19 cellular contexts compared by ENCODE assay signal in genomic region chr7:87047-87446, GRCh38.
DNase-seq lines count a peak whose midpoint lies in the region; ATAC-seq, FAIRE-seq and TF ChIP-seq lines count a peak whose summit lies in the region.
"Had no signal": no experiment of that assay in that cellular context is flagged by ENCODE, and none has a peak within 500 bp of the region (broad histone marks: within the 10 kb centered on the region; RNA-seq: fewer than 3 reads in every experiment).

No MANE protein-coding gene starts in this region.

- H3K4ac ChIP-seq in mesenchymal stem cell (ENCODE audit: low read depth in 1 of 2, low read length in 2 of 2) = no peak overlapping the region

- H3K27ac ChIP-seq in astrocyte (ENCODE audit: low read depth, low read length) (no peak overlapping the region), mesenchymal stem cell (ENCODE audit: low read length, poor library complexity, severe bottlenecking) (no peak overlapping the region)
- H3K27ac ChIP-seq: Peyer's patch had no signal

- H3K4me3 ChIP-seq in astrocyte (ENCODE audit: insufficient read depth, low read depth, low read length) (no peak overlapping the region), mesenchymal stem cell (ENCODE audit: insufficient read depth in 1 of 2, low read depth in 1 of 2, low read length in 2 of 2) (no peak overlapping the region)
- H3K4me3 ChIP-seq: GM12878, Peyer's patch had no signal

- H3K9me3 Mint-ChIP-seq in astrocyte (ENCODE audit: unreplicated experiment) = no peaks in the 10 kb centered on the region
- no peaks in the 10 kb centered on the region for H3K9me3 Mint-ChIP-seq in activated CD4-positive, alpha-beta memory T cell treated with anti-CD3 and anti-CD28 coated beads for 36 hours
- H3K9me3 Mint-ChIP-seq in activated T-helper 17 cell treated with anti-CD3 and anti-CD28 coated beads, Interleukin-2, amount 50 U/mL, for 72 hours = no peaks in the 10 kb centered on the region
- H3K9me3 Mint-ChIP-seq: WTC11 had no signal

- H3K9me3 ChIP-seq in astrocyte (ENCODE audit: insufficient read depth, low read depth, low read length) (no peaks in the 10 kb centered on the region), mesenchymal stem cell (ENCODE audit: control insufficient read depth, low read length) (no peaks in the 10 kb centered on the region)
- H3K9me3 ChIP-seq: Peyer's patch had no signal

- no peak overlapping the region for H3K27ac Mint-ChIP-seq in astrocyte (ENCODE audit: unreplicated experiment)
- no peak overlapping the region for H3K27ac Mint-ChIP-seq in activated CD4-positive, alpha-beta memory T cell treated with anti-CD3 and anti-CD28 coated beads for 36 hours
- no peak overlapping the region for H3K27ac Mint-ChIP-seq in activated T-helper 17 cell treated with anti-CD3 and anti-CD28 coated beads, Interleukin-2, amount 50 U/mL, for 72 hours
- H3K27ac Mint-ChIP-seq: activated CD8-positive, alpha-beta T cell treated with anti-CD3 and anti-CD28 coated beads, Interleukin-2, amount 10 ng/mL, durations not matched to agents 7 days and 5 days; WTC11 had no signal

- no peaks in the 10 kb centered on the region for H3K36me3 Mint-ChIP-seq in astrocyte (ENCODE audit: low read depth, unreplicated experiment)
- no peaks in the 10 kb centered on the region for H3K36me3 Mint-ChIP-seq in activated CD4-positive, alpha-beta memory T cell treated with anti-CD3 and anti-CD28 coated beads for 36 hours
- H3K36me3 Mint-ChIP-seq in activated T-helper 17 cell treated with anti-CD3 and anti-CD28 coated beads, Interleukin-2, amount 50 U/mL, for 72 hours (ENCODE audit: low read depth) = no peaks in the 10 kb centered on the region
- H3K36me3 Mint-ChIP-seq: WTC11 had no signal

- H2BK12ac ChIP-seq in mesenchymal stem cell (ENCODE audit: low read length in 2 of 2) = peak overlapping the region in 1 of 2 experiments; percentile 32

- no peak for TF ChIP-seq CTCF in astrocyte (IDR thresholded peaks at IDR 0.05; ENCODE audit: insufficient read depth, low read depth, low read length)

- ATAC-seq in activated T-helper 17 cell treated with anti-CD3 and anti-CD28 coated beads, Interleukin-2, amount 50 U/mL, for 72 hours (replicated peaks) = no peak
- ATAC-seq: activated CD8-positive, alpha-beta T cell treated with anti-CD3 and anti-CD28 coated beads, Interleukin-2, amount 10 ng/mL, durations not matched to agents 7 days and 5 days; GM12878; WTC11 had no signal

- no peak overlapping the region for H4K91ac ChIP-seq in mesenchymal stem cell (ENCODE audit: low read length)

- no peak overlapping the region for H2BK5ac ChIP-seq in mesenchymal stem cell (ENCODE audit: low read depth, low read length, poor library complexity, severe bottlenecking)

- 85% methylated on average over 5 of the region's 5 CpGs for WGBS in mesenchymal stem cell

- H3K27me3 ChIP-seq in astrocyte (ENCODE audit: insufficient read depth, low read length) = peaks cover 3% of the 10 kb centered on the region
- peaks cover 0 to 2% of the 10 kb centered on the region in 2 experiments for H3K27me3 ChIP-seq in mesenchymal stem cell (ENCODE audit: control insufficient read depth in 1 of 2, insufficient read depth in 1 of 2, low read length in 2 of 2)
- H3K27me3 ChIP-seq: Peyer's patch had no signal

- peaks cover 61% of the 10 kb centered on the region for H3K27me3 Mint-ChIP-seq in astrocyte (ENCODE audit: low read depth, unreplicated experiment)
- peaks cover 3% of the 10 kb centered on the region for H3K27me3 Mint-ChIP-seq in activated CD4-positive, alpha-beta memory T cell treated with anti-CD3 and anti-CD28 coated beads for 36 hours
- peaks cover 4% of the 10 kb centered on the region for H3K27me3 Mint-ChIP-seq in activated T-helper 17 cell treated with anti-CD3 and anti-CD28 coated beads, Interleukin-2, amount 50 U/mL, for 72 hours

- H2AFZ ChIP-seq in astrocyte (ENCODE audit: low read depth, low read length) (no peak overlapping the region), mesenchymal stem cell (ENCODE audit: low read depth, low read length) (no peak overlapping the region)

- peaks cover 47% of the 10 kb centered on the region for H3K4me1 ChIP-seq in astrocyte (ENCODE audit: insufficient read depth, low read length)
- peaks cover 56% of the 10 kb centered on the region for H3K4me1 ChIP-seq in mesenchymal stem cell (ENCODE audit: control insufficient read depth, insufficient read depth, low read depth, low read length)

- no peak overlapping the region for H3K14ac ChIP-seq in mesenchymal stem cell (ENCODE audit: low read length in 2 of 2)

- peak overlapping the region; percentile 18 for H2AK5ac ChIP-seq in mesenchymal stem cell (ENCODE audit: low read length, severe bottlenecking)

- CTCF ChIA-PET in activated CD4-positive, alpha-beta memory T cell treated with anti-CD3 and anti-CD28 coated beads for 36 hours (lab: Charles Lee) = no interaction called here

- no peaks in the 10 kb centered on the region for H4K20me1 ChIP-seq in astrocyte (ENCODE audit: insufficient read depth, low read length)

- no peak overlapping the region for H3K18ac ChIP-seq in mesenchymal stem cell (ENCODE audit: low read depth in 1 of 2, low read length in 2 of 2)

- no peak overlapping the region for H3K4me3 Mint-ChIP-seq in astrocyte (ENCODE audit: unreplicated experiment)
- no peak overlapping the region for H3K4me3 Mint-ChIP-seq in activated CD4-positive, alpha-beta memory T cell treated with anti-CD3 and anti-CD28 coated beads for 36 hours
- H3K4me3 Mint-ChIP-seq in activated T-helper 17 cell treated with anti-CD3 and anti-CD28 coated beads, Interleukin-2, amount 50 U/mL, for 72 hours = no peak overlapping the region
- H3K4me3 Mint-ChIP-seq: activated CD8-positive, alpha-beta T cell treated with anti-CD3 and anti-CD28 coated beads, Interleukin-2, amount 10 ng/mL, durations not matched to agents 7 days and 5 days; WTC11 had no signal

- peaks cover 20% of the 10 kb centered on the region for H3K4me1 Mint-ChIP-seq in astrocyte (ENCODE audit: low read depth, unreplicated experiment)
- H3K4me1 Mint-ChIP-seq in activated CD4-positive, alpha-beta memory T cell treated with anti-CD3 and anti-CD28 coated beads for 36 hours (ENCODE audit: low read depth) = peaks cover 9% of the 10 kb centered on the region
- H3K4me1 Mint-ChIP-seq in activated T-helper 17 cell treated with anti-CD3 and anti-CD28 coated beads, Interleukin-2, amount 50 U/mL, for 72 hours = peaks cover 14% of the 10 kb centered on the region

- POLR2A ChIA-PET in activated CD4-positive, alpha-beta memory T cell treated with anti-CD3 and anti-CD28 coated beads for 36 hours (lab: Charles Lee) = no interaction called here

- H3K4me2 ChIP-seq in astrocyte (ENCODE audit: low read length) (no peak overlapping the region), mesenchymal stem cell (ENCODE audit: low read length, poor library complexity, severe bottlenecking) (no peak overlapping the region)

- no peaks in the 10 kb centered on the region for H3K79me1 ChIP-seq in mesenchymal stem cell (replicated peaks; ENCODE audit: low read length, poor library complexity, severe bottlenecking)

- FAIRE-seq in astrocyte (lab: Jason Lieb, UNC) = no peak
- FAIRE-seq: GM12878 had no signal

- no peak overlapping the region for H4K8ac ChIP-seq in mesenchymal stem cell (ENCODE audit: low read length)

- no peaks in the 10 kb centered on the region for H3K79me2 ChIP-seq in astrocyte (ENCODE audit: insufficient read depth, low read length)

- no peak overlapping the region for H3K23ac ChIP-seq in mesenchymal stem cell (ENCODE audit: low read length in 2 of 2)

- no peak overlapping the region for H3K9ac ChIP-seq in astrocyte (ENCODE audit: low read length)
- H3K9ac ChIP-seq in mesenchymal stem cell (ENCODE audit: low read length) = no peak overlapping the region

- intact Hi-C loops in activated CD4-positive, alpha-beta memory T cell treated with anti-CD3 and anti-CD28 coated beads for 36 hours (cut with micrococcal nuclease) = no loop called here

- H2BK120ac ChIP-seq in mesenchymal stem cell (ENCODE audit: low read depth, low read length) = no peak overlapping the region

- no peak overlapping the region for H2BK15ac ChIP-seq in mesenchymal stem cell (ENCODE audit: low read depth, poor library complexity, severe bottlenecking)

- no peaks in the 10 kb centered on the region for H3K36me3 ChIP-seq in astrocyte (ENCODE audit: insufficient read depth, low read length)
- peaks cover 0 to under 1% of the 10 kb centered on the region in 2 experiments for H3K36me3 ChIP-seq in mesenchymal stem cell (ENCODE audit: control insufficient read depth in 1 of 2, insufficient read depth in 2 of 2, low read depth in 1 of 2, low read length in 2 of 2)
- H3K36me3 ChIP-seq: Peyer's patch had no signal

- DNase-seq in A172 (ENCODE audit: low spot score) (peak; percentile 50), Ammon's horn (ENCODE audit: low spot score) (peak; percentile 7), astrocyte (ENCODE audit: low read depth) (peak; percentile 30), mesenchymal stem cell (no peak), iPS-NIHi11 (ENCODE audit: low spot score) (no peak)
- no peak for DNase-seq in activated CD4-positive, alpha-beta memory T cell treated with anti-CD3 and anti-CD28 coated beads for 36 hours
- no peak for DNase-seq in stimulated activated CD4-positive, alpha-beta T cell treated with anti-CD3 and anti-CD28 coated beads, Interleukin-2, amount 100 ng/mL, for 48 hours
- DNase-seq: activated CD8-positive, alpha-beta T cell treated with anti-CD3 and anti-CD28 coated beads, Interleukin-2, amount 10 ng/mL, durations not matched to agents 7 days and 5 days; activated naive CD4-positive, alpha-beta T cell treated with anti-CD3 and anti-CD28 coated beads, Interleukin-2, amount 50 U/mL, for 16 hours; activated T-cell treated with anti-CD3 and anti-CD28 coated beads, Interleukin-2, amount 50 U/mL, for 48 hours; DMS79 treated with DMSO at 0.1 percent for 48 hours; NCI-H1105 treated with DMSO at 0.1 percent for 48 hours; NCI-H2107; NCI-H510A; trophoblast cell had no signal

Comparison
In these comparisons a context has a peak if more than half of its experiments do, and no peak if none do; other contexts are left out.
1. DNase-seq: peak in A172 (single experiment), Ammon's horn (single experiment) and astrocyte (single experiment); none in mesenchymal stem cell (single experiment), activated CD4-positive, alpha-beta memory T cell treated with anti-CD3 and anti-CD28 coated beads for 36 hours (single experiment), iPS-NIHi11 (single experiment) and stimulated activated CD4-positive, alpha-beta T cell treated with anti-CD3 and anti-CD28 coated beads, Interleukin-2, amount 100 ng/mL, for 48 hours (0 of 2).